26 cellular contexts compared by ENCODE assay signal in genomic region chrX:149032449-149032848, GRCh38.
"Had no signal": no experiment of that assay in that cellular context is flagged by ENCODE, and none has a peak within 500 bp of the region (broad histone marks: within the 10 kb centered on the region; RNA-seq: fewer than 3 reads in every experiment).

No MANE protein-coding gene starts in this region.

- H3K4me3 ChIP-seq: ascending aorta, body of pancreas had no signal

- H3K27me3 Mint-ChIP-seq: activated naive CD4-positive, alpha-beta T cell treated with anti-CD3 and anti-CD28 coated beads, Interleukin-2, amount 50 U/mL, for 24 hours had no signal

- H3K4me1 ChIP-seq: ascending aorta, body of pancreas had no signal

- DNase-seq: activated CD4-positive, alpha-beta T cell treated with anti-CD3 and anti-CD28 coated beads for 4 hours; activated CD8-positive, alpha-beta memory T cell treated with anti-CD3 and anti-CD28 coated beads, Interleukin-2, amount 50 U/mL, for 48 hours; activated CD8-positive, alpha-beta T cell treated with anti-CD3 and anti-CD28 coated beads, Interleukin-2, amount 10 ng/mL, durations not matched to agents 7 days and 5 days; activated effector memory CD4-positive, alpha-beta T cell treated with Interleukin-2 at 50 U/mL for 16 hours; activated naive CD4-positive, alpha-beta T cell; activated T-cell treated with anti-CD3 and anti-CD28 coated beads, Interleukin-2, amount 50 U/mL, for 1 hour; amniotic stem cell; body of pancreas; cerebellar nuclear complex; NCI-H1092; NCI-H1417; NCI-H1930; NCI-H2107; NCI-H2171 treated with DMSO at 0.1 percent for 48 hours; NCI-H510A treated with DMSO at 0.1 percent for 48 hours; NCI-H69; NK-92 treated with Interleukin-12 subunit alpha and Interleukin-12 subunit beta, amount 100 ng/mL, for 24 hours; OCI-M1; SHP77 had no signal

- H3K36me3 Mint-ChIP-seq: activated naive CD4-positive, alpha-beta T cell treated with anti-CD3 and anti-CD28 coated beads, Interleukin-2, amount 50 U/mL, for 24 hours had no signal

- H3K4me3 Mint-ChIP-seq: activated CD8-positive, alpha-beta T cell treated with anti-CD3 and anti-CD28 coated beads, Interleukin-2, amount 10 ng/mL, durations not matched to agents 7 days and 5 days; activated naive CD4-positive, alpha-beta T cell treated with anti-CD3 and anti-CD28 coated beads, Interleukin-2, amount 50 U/mL, for 24 hours; activated T-helper 1 cell treated with anti-CD3 and anti-CD28 coated beads, Interleukin-12 subunit alpha, Interleukin-12 subunit beta, Interleukin-2, Interleukin-4 antibody, amounts not matched to agents 30 ng/mL and 10 ng/mL and 1 ng/mL, durations not matched to agents 14 hours and 24 hours and 36 hours; T-helper 1 cell treated with Interleukin-12 subunit alpha and Interleukin-12 subunit beta and Interleukin-4 antibody, amounts not matched to agents 30 μg/mL and 1 μg/mL, for 36 hours had no signal

- H3K27ac ChIP-seq: ascending aorta, body of pancreas, RWPE1 had no signal

- ATAC-seq: activated CD4-positive, CD25-positive, alpha-beta regulatory T cell treated with anti-CD3 and anti-CD28 coated beads, Interleukin-2, amount 50 U/mL, for 24 hours; activated CD8-positive, alpha-beta T cell treated with anti-CD3 and anti-CD28 coated beads, Interleukin-2, amount 10 ng/mL, durations not matched to agents 7 days and 5 days; body of pancreas; Panc1 had no signal

- H3K27me3 ChIP-seq: ascending aorta, body of pancreas had no signal

- H3K9me3 ChIP-seq: ascending aorta, body of pancreas had no signal

- H3K27ac Mint-ChIP-seq: activated CD8-positive, alpha-beta T cell treated with anti-CD3 and anti-CD28 coated beads, Interleukin-2, amount 10 ng/mL, durations not matched to agents 7 days and 5 days; activated naive CD4-positive, alpha-beta T cell treated with anti-CD3 and anti-CD28 coated beads, Interleukin-2, amount 50 U/mL, for 24 hours; activated T-helper 1 cell treated with anti-CD3 and anti-CD28 coated beads, Interleukin-12 subunit alpha, Interleukin-12 subunit beta, Interleukin-2, Interleukin-4 antibody, amounts not matched to agents 30 ng/mL and 10 ng/mL and 1 ng/mL, durations not matched to agents 14 hours and 24 hours and 36 hours; T-helper 1 cell treated with Interleukin-12 subunit alpha and Interleukin-12 subunit beta and Interleukin-4 antibody, amounts not matched to agents 30 μg/mL and 1 μg/mL, for 36 hours had no signal

- H3K9me3 Mint-ChIP-seq: activated naive CD4-positive, alpha-beta T cell treated with anti-CD3 and anti-CD28 coated beads, Interleukin-2, amount 50 U/mL, for 24 hours; activated T-helper 1 cell treated with anti-CD3 and anti-CD28 coated beads, Interleukin-12 subunit alpha, Interleukin-12 subunit beta, Interleukin-2, Interleukin-4 antibody, amounts not matched to agents 30 ng/mL and 10 ng/mL and 1 ng/mL, durations not matched to agents 14 hours and 24 hours and 36 hours; T-helper 1 cell treated with Interleukin-12 subunit alpha and Interleukin-12 subunit beta and Interleukin-4 antibody, amounts not matched to agents 30 μg/mL and 1 μg/mL, for 36 hours had no signal

- H3K4me1 Mint-ChIP-seq: activated naive CD4-positive, alpha-beta T cell treated with anti-CD3 and anti-CD28 coated beads, Interleukin-2, amount 50 U/mL, for 24 hours had no signal

- H3K36me3 ChIP-seq: ascending aorta had no signal
